Comparison of ENCODE assay signal across 16 cellular contexts in the genomic region with DNA sequence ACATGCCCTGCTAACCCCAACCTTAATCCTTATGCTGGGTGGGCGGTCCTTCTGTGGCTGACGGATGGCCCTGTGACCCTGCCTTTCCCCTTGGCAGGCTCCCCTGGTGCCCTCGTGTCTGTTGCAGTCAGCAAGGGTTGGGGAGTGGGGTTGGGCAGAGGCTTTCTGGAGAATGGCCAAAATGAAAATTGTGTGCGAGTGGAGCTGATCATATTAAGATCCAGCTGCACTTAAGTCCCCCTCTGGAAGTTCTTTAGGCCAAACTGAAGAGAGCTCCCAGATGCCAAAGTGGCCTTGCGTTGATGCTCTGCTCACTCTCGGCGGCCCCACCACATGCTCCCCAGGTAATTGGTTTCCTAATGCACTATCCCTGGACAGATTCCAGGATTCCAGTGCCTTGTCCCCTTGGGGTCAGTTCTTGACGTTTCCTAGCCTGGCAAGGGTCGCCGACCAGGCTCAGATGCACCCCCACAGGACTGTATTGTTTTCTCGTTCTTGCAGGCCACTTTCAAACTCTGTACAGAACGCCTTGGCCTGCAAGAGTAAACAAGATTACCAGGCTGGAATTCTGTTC. TPM values are rescaled to one million over a fixed set of nuclear protein-coding genes. Genes with fewer than 3 reads are reported as not detected.
A peak's percentile ranks its signal among the peaks of the same experiment; 100 is the strongest.
DNase-seq lines count a peak whose midpoint lies in the region; ATAC-seq and TF ChIP-seq lines count a peak whose summit lies in the region.
"Had no signal": no experiment of that assay in that cellular context is flagged by ENCODE, and none has a peak within 500 bp of the region (broad histone marks: within the 10 kb centered on the region; RNA-seq: fewer than 3 reads in every experiment).

No MANE protein-coding gene starts in this region.

- intact Hi-C loops in ascending aorta (cut with DNase I): loop anchor here (10.0 kb wide), 1 partner anchor 679 kb away; no protein-coding TSS in a partner anchor
- intact Hi-C loops in testis (cut with DNase I; ENCODE audit: low total_unique reads): no loop called here

- DNase-seq in NCI-H524 (lab: John Stamatoyannopoulos, UW) (peak; percentile 89 to 95), ascending aorta (ENCODE audit: low spot score in 2 of 2) (peak in 1 of 2 donors; percentile 55), lung microvascular endothelial cell (ENCODE audit: low read depth in 2 of 2) (peak; percentile 59 to 77), testis (no peak), KG1 (lab: John Stamatoyannopoulos, UW) (no peak), GM13976 (ENCODE audit: low spot score) (no peak), GOT3 (lab: John Stamatoyannopoulos, UW) (no peak)
- DNase-seq: activated CD4-positive, alpha-beta T cell treated with anti-CD3 and anti-CD28 coated beads, Interleukin-2, amount 50 U/mL, for 48 hours; activated naive CD4-positive, alpha-beta T cell treated with Interleukin-2 at 50 U/mL for 16 hours; anterior cingulate cortex; right lobe of liver; stimulated activated CD4-positive, alpha-beta T cell treated with anti-CD3 and anti-CD28 coated beads, Interleukin-2, amount 100 ng/mL, for 24 hours had no signal

- TF ChIP-seq CTCF in ascending aorta (IDR thresholded peaks at IDR 0.05) (no peak), testis (IDR thresholded peaks at IDR 0.05) (no peak), GM13976 (IDR thresholded peaks at IDR 0.05; ENCODE audit: borderline replicate concordance, control extremely low read depth, extremely low read depth, insufficient read depth, missing control alignments) (no peak)

- H3K27me3 ChIP-seq in ascending aorta: no peaks in the 10 kb centered on the region
- no peaks in the 10 kb centered on the region for H3K27me3 ChIP-seq in testis
- H3K27me3 ChIP-seq: right lobe of liver had no signal

- 36 to 37% methylated on average over 12 of the region's 12 CpGs for WGBS in testis, 2 donors

- no peak overlapping the region for H3K4me3 ChIP-seq in ascending aorta
- no peak overlapping the region for H3K4me3 ChIP-seq in testis
- H3K4me3 ChIP-seq: right lobe of liver had no signal

- no peaks in the 10 kb centered on the region for H3K9me3 ChIP-seq in ascending aorta
- H3K9me3 ChIP-seq in testis: no peaks in the 10 kb centered on the region
- H3K9me3 ChIP-seq: right lobe of liver had no signal

- in situ Hi-C loops in GM13976 (cut with MboI; ENCODE audit: low sequenced_read_pairs, unreplicated experiment): no loop called here

- H3K36me3 ChIP-seq in ascending aorta (no peaks in the 10 kb centered on the region), testis (ENCODE audit: low read depth, missing control alignments) (no peaks in the 10 kb centered on the region)
- H3K36me3 ChIP-seq: right lobe of liver had no signal

- peaks cover 31 to 57% of the 10 kb centered on the region in 2 donors for H3K4me1 ChIP-seq in ascending aorta
- peaks cover 65% of the 10 kb centered on the region for H3K4me1 ChIP-seq in testis

- H3K27ac ChIP-seq in ascending aorta (peak overlapping the region; percentile 99), testis (peak overlapping the region; percentile 81 to 94)
- H3K27ac ChIP-seq: VCaP had no signal

- no peak for TF ChIP-seq POLR2A in testis (IDR thresholded peaks at IDR 0.05)

- ATAC-seq in GM18868 (IDR thresholded peaks at IDR 0.05; ENCODE audit: unreplicated experiment): no peak
- ATAC-seq: Right ventricle myocardium inferior had no signal

RNA-seq across cellular contexts. Expression of a gene that starts 16.4 kb away (rescaled TPM):
- total RNA-seq in ascending aorta (2,116 TPM), lung microvascular endothelial cell (3.5 and 4.0 TPM in 2 replicates), testis (100 to 1,000 TPM; 207 TPM)
- polyA plus RNA-seq in testis (ENCODE audit: insufficient read depth, low read depth, low replicate concordance): 67.4 TPM
- total RNA-seq: LHCN-M2 had no signal

RNA-seq across cellular contexts. Expression of a gene that starts 45.4 kb away (rescaled TPM):
- total RNA-seq in ascending aorta: 19.1 TPM
- total RNA-seq in lung microvascular endothelial cell: 26.2 and 29.6 TPM in 2 replicates
- total RNA-seq in testis: 10 to 100 TPM; 39.9 to 45.8 TPM
- polyA plus RNA-seq in testis (ENCODE audit: insufficient read depth, low read depth, low replicate concordance): 45.4 TPM

Comparison
In these comparisons a context has a peak if more than half of its experiments do, and no peak if none do; other contexts are left out.
1. DNase-seq: peak in NCI-H524 (2 of 2) and lung microvascular endothelial cell (2 of 2); none in testis (single experiment), KG1 (single experiment), GM13976 (single experiment) and GOT3 (single experiment).
2. RNA of a gene that starts 16.4 kb away (total RNA-seq): 2,116 TPM in ascending aorta (single experiment) and 207 TPM in testis; 3.5 to 4.0 TPM in lung microvascular endothelial cell; every median in the first group is over 10 times any median in the second.